ENCODE assay signal across 17 cellular contexts in genomic region chr16:27460213-27460612, GRCh38.
"Had no signal": no experiment of that assay in that cellular context is flagged by ENCODE, and none has a peak within 500 bp of the region (broad histone marks: within the 10 kb centered on the region; RNA-seq: fewer than 3 reads in every experiment).

No MANE protein-coding gene starts in this region.

- H3K4me1 Mint-ChIP-seq: endodermal cell had no signal

- H3K27ac ChIP-seq: neural progenitor cell, pancreas had no signal

- H3K27me3 Mint-ChIP-seq: activated naive CD4-positive, alpha-beta T cell treated with anti-CD3 and anti-CD28 coated beads, Interleukin-2, amount 50 U/mL, for 24 hours had no signal

- ATAC-seq: left lobe of liver, pancreas had no signal

- FAIRE-seq: islet of Langerhans, pancreas had no signal

- H3K27me3 ChIP-seq: neural progenitor cell, pancreas, upper lobe of left lung had no signal

- H3K27ac Mint-ChIP-seq: endodermal cell, neural progenitor cell had no signal

- DNase-seq: activated CD4-positive, alpha-beta T cell treated with anti-CD3 and anti-CD28 coated beads, Interleukin-2, amount 50 U/mL, for 1 hour; activated T-cell treated with anti-CD3 and anti-CD28 coated beads for 4 hours; dermis blood vessel endothelial cell; endodermal cell; erythroblast; glutamatergic neuron; mesendoderm; pancreas; stimulated activated CD4-positive, alpha-beta T cell treated with anti-CD3 and anti-CD28 coated beads, Interleukin-1b, Interleukin-23, amount 100 ng/mL, for 48 hours; stimulated activated naive CD4-positive, alpha-beta T cell; substantia nigra; T-helper 2 cell; upper lobe of left lung had no signal

- H3K4me2 ChIP-seq: neural progenitor cell had no signal

- H3K4me3 Mint-ChIP-seq: activated naive CD4-positive, alpha-beta T cell treated with anti-CD3 and anti-CD28 coated beads, Interleukin-2, amount 50 U/mL, for 24 hours; endodermal cell; neural progenitor cell had no signal

- H3K9ac ChIP-seq: neural progenitor cell had no signal

- H3K36me3 ChIP-seq: neural progenitor cell had no signal

- H3K9me3 ChIP-seq: pancreas, upper lobe of left lung had no signal

- H3K4me3 ChIP-seq: neural progenitor cell, pancreas, upper lobe of left lung had no signal

- H2AFZ ChIP-seq: neural progenitor cell had no signal

- H3K4me1 ChIP-seq: neural progenitor cell, pancreas had no signal

- H3K9me3 Mint-ChIP-seq: activated naive CD4-positive, alpha-beta T cell treated with anti-CD3 and anti-CD28 coated beads, Interleukin-2, amount 50 U/mL, for 24 hours; endodermal cell; neural progenitor cell had no signal
